In genomic region chr16:57815987-57816745, GRCh38 we compare ENCODE assay signal across 8 cellular contexts. TPM values are rescaled to one million over a fixed set of nuclear protein-coding genes. Genes with fewer than 3 reads are reported as not detected.
DNase-seq lines count a peak whose midpoint lies in the region; ATAC-seq and TF ChIP-seq lines count a peak whose summit lies in the region.

No MANE protein-coding gene starts in this region.

- H3K4me3 Mint-ChIP-seq in activated T-cell treated with anti-CD3 and anti-CD28 coated beads, Interleukin-2, amount 50 U/mL, for 72 hours: peak overlapping the region; percentile 34 to 51

- DNase-seq in NCI-H226 (peak; percentile 75), fibroblast of villous mesenchyme (ENCODE audit: low read depth) (peak; percentile 93), non-pigmented ciliary epithelial cell (ENCODE audit: low read depth) (peak; percentile 71)
- DNase-seq in activated T-cell treated with anti-CD3 and anti-CD28 coated beads, Interleukin-2, amount 50 U/mL, for 72 hours: peak; percentile 54 to 61

- H3K4me1 Mint-ChIP-seq in activated T-cell treated with anti-CD3 and anti-CD28 coated beads, Interleukin-2, amount 50 U/mL, for 72 hours (ENCODE audit: low read depth): peaks cover 14% of the 10 kb centered on the region

- H3K27ac ChIP-seq in C4-2B: peak overlapping the region; percentile 40

- H3K9me3 Mint-ChIP-seq in activated T-cell treated with anti-CD3 and anti-CD28 coated beads, Interleukin-2, amount 50 U/mL, for 72 hours: no peaks in the 10 kb centered on the region

- no peak for TF ChIP-seq CTCF in C4-2B (conservative IDR thresholded peaks at IDR 0.05)
- no peak for TF ChIP-seq CTCF in fibroblast of villous mesenchyme (IDR thresholded peaks at IDR 0.05; ENCODE audit: insufficient read depth, low read depth, low read length)

- no peak overlapping the region for H3K4me3 ChIP-seq in fibroblast of villous mesenchyme (ENCODE audit: low read depth, low read length)

- peaks cover 1% of the 10 kb centered on the region for H3K27me3 Mint-ChIP-seq in activated T-cell treated with anti-CD3 and anti-CD28 coated beads, Interleukin-2, amount 50 U/mL, for 72 hours (ENCODE audit: low read depth)

- peak overlapping the region; percentile 70 for H3K27ac Mint-ChIP-seq in activated T-cell treated with anti-CD3 and anti-CD28 coated beads, Interleukin-2, amount 50 U/mL, for 72 hours

- ATAC-seq in GM21619 (IDR thresholded peaks at IDR 0.05; ENCODE audit: unreplicated experiment): peak; percentile 70
- peak; percentile 85 to 92 for ATAC-seq in activated T-cell treated with anti-CD3 and anti-CD28 coated beads, Interleukin-2, amount 50 U/mL, for 72 hours (replicated peaks in 1 of 2)
- no peak for ATAC-seq in HG02970 (IDR thresholded peaks at IDR 0.05; ENCODE audit: low FRiP score, unreplicated experiment)
- no peak for ATAC-seq in GM19035 (IDR thresholded peaks at IDR 0.05; ENCODE audit: unreplicated experiment)

- no peaks in the 10 kb centered on the region for H3K36me3 Mint-ChIP-seq in activated T-cell treated with anti-CD3 and anti-CD28 coated beads, Interleukin-2, amount 50 U/mL, for 72 hours (ENCODE audit: insufficient read depth in 2 of 2)

RNA-seq across cellular contexts. Expression of gene KIFC3, which starts 13.9 kb away (rescaled TPM):
- 1 to 10 TPM; 1.3 to 1.5 TPM for total RNA-seq in activated T-cell treated with anti-CD3 and anti-CD28 coated beads, Interleukin-2, amount 50 U/mL, for 72 hours
- 72.5 and 88.6 TPM in 2 replicates for total RNA-seq in fibroblast of villous mesenchyme

Comparison
In these comparisons a context has a peak if more than half of its experiments do, and no peak if none do; other contexts are left out.
1. ATAC-seq: peak in GM21619 (single experiment) and activated T-cell treated with anti-CD3 and anti-CD28 coated beads, Interleukin-2, amount 50 U/mL, for 72 hours (2 of 2); none in HG02970 (single experiment) and GM19035 (single experiment).
2. RNA of gene KIFC3, which starts 13.9 kb away (total RNA-seq): 72.5 to 88.6 TPM in fibroblast of villous mesenchyme; 1.3 to 1.5 TPM in activated T-cell treated with anti-CD3 and anti-CD28 coated beads, Interleukin-2, amount 50 U/mL, for 72 hours; every median in the first group is over 10 times any median in the second.
3. Peak in every context shown above with its lines, with median percentiles within 50 percentile points of each other: DNase-seq.